In genomic region chr16:89300976-89301360, GRCh38 we compare ENCODE assay signal across 1 cellular context.
TF ChIP-seq lines count a peak whose summit lies in the region.

No MANE protein-coding gene starts in this region.

TF ChIP-seq in GM12878, 131 proteins besides CTCF, POLR2A, EP300 and RAD21 (continued from another document):
- TF ChIP-seq CBX5 (IDR thresholded peaks at IDR 0.05; ENCODE audit: low read depth) (no peak), ATF2 (IDR thresholded peaks at IDR 0.05; ENCODE audit: low read length) (no peak)
